ENCODE assay signal across 25 cellular contexts in genomic region chr1:204473415-204473965, GRCh38. TPM values are rescaled to one million over a fixed set of nuclear protein-coding genes. Genes with fewer than 3 reads are reported as not detected.
DNase-seq lines count a peak whose midpoint lies in the region; ATAC-seq and TF ChIP-seq lines count a peak whose summit lies in the region.
"Had no signal": no experiment of that assay in that cellular context is flagged by ENCODE, and none has a peak within 500 bp of the region (broad histone marks: within the 10 kb centered on the region; RNA-seq: fewer than 3 reads in every experiment).

No MANE protein-coding gene starts in this region.

- peaks cover 45 to 52% (median 47%) of the 10 kb centered on the region in 3 donors for H3K4me1 Mint-ChIP-seq in IgD-negative memory B cell
- H3K4me1 Mint-ChIP-seq in naive thymus-derived CD8-positive, alpha-beta T cell, result peaks cover 27 to 56% (median 46%) of the 10 kb centered on the region in 4 donors

- no peaks in the 10 kb centered on the region for H3K27me3 Mint-ChIP-seq in IgD-negative memory B cell
- H3K27me3 Mint-ChIP-seq in naive thymus-derived CD8-positive, alpha-beta T cell, result no peaks in the 10 kb centered on the region

- peak overlapping the region in 1 of 4 donors; percentile 33 for H3K4me3 Mint-ChIP-seq in IgD-negative memory B cell
- H3K4me3 Mint-ChIP-seq in naive thymus-derived CD8-positive, alpha-beta T cell, result no peak overlapping the region
- H3K4me3 Mint-ChIP-seq: activated T-cell treated with anti-CD3 and anti-CD28 coated beads, Interleukin-2, amount 50 U/mL, for 72 hours; H9; natural killer cell had no signal

- no peak for TF ChIP-seq EP300 in upper lobe of left lung (IDR thresholded peaks at IDR 0.05)

- peak overlapping the region in 2 of 11 experiments; percentile 3 to 7; a peak in 2 of 22 replicates for H3K27ac ChIP-seq in BLaER1 treated with 17β-estradiol and CSF1 and Interleukin-3, amounts not matched to agents 10 nM and 100 nM
- H3K27ac ChIP-seq in cingulate gyrus (ENCODE audit: low read depth, low read length) (peak overlapping the region; percentile 10), upper lobe of left lung (peak overlapping the region in 2 of 4 donors; percentile 27 to 37)

- H3K36me3 ChIP-seq in BLaER1 treated with 17β-estradiol and CSF1 and Interleukin-3, amounts not matched to agents 10 nM and 100 nM, result peaks cover 11 to 63% (median 23%) of the 10 kb centered on the region in 11 experiments
- H3K36me3 ChIP-seq in upper lobe of left lung, result peaks cover 0 to 10% (median 4%) of the 10 kb centered on the region in 4 donors

- 53 to 65% methylated on average over 1 of the region's 1 CpG for WGBS in upper lobe of left lung, 2 donors

- no peaks in the 10 kb centered on the region for H3K9me3 Mint-ChIP-seq in IgD-negative memory B cell
- H3K9me3 Mint-ChIP-seq in naive thymus-derived CD8-positive, alpha-beta T cell, result no peaks in the 10 kb centered on the region
- H3K9me3 Mint-ChIP-seq: activated T-cell treated with anti-CD3 and anti-CD28 coated beads, Interleukin-2, amount 50 U/mL, for 72 hours; H9; natural killer cell had no signal

- H3K27ac Mint-ChIP-seq in IgD-negative memory B cell, result peak overlapping the region; percentile 8 to 42 (median 26)
- peak overlapping the region in 6 of 10 donors; percentile 24 to 46 (median 34) for H3K27ac Mint-ChIP-seq in naive thymus-derived CD8-positive, alpha-beta T cell
- H3K27ac Mint-ChIP-seq: activated T-cell treated with anti-CD3 and anti-CD28 coated beads, Interleukin-2, amount 50 U/mL, for 72 hours; H9; natural killer cell had no signal

- peak overlapping the region; percentile 12 to 99 (median 89); a peak in 12 of 22 replicates for H3K4me2 ChIP-seq in BLaER1 treated with 17β-estradiol and CSF1 and Interleukin-3, amounts not matched to agents 10 nM and 100 nM

- H3K4me3 ChIP-seq in BLaER1 treated with 17β-estradiol and CSF1 and Interleukin-3, amounts not matched to agents 10 nM and 100 nM, result no peak overlapping the region
- H3K4me3 ChIP-seq in upper lobe of left lung, result no peak overlapping the region

- TF ChIP-seq POLR2A in upper lobe of left lung (IDR thresholded peaks at IDR 0.05), result no peak

- ATAC-seq in naive thymus-derived CD8-positive, alpha-beta T cell, result no peak
- ATAC-seq in HG03135 (IDR thresholded peaks at IDR 0.05; ENCODE audit: unreplicated experiment) (no peak), upper lobe of left lung (ENCODE audit: low FRiP score in 2 of 2) (no peak), HG03469 (IDR thresholded peaks at IDR 0.05; ENCODE audit: unreplicated experiment) (no peak)
- ATAC-seq: activated T-cell treated with anti-CD3 and anti-CD28 coated beads, Interleukin-2, amount 50 U/mL, for 72 hours; left colon; natural killer cell; Panc1 had no signal

- DNase-seq in naive thymus-derived CD8-positive, alpha-beta T cell, result no peak
- DNase-seq in upper lobe of left lung, result no peak
- DNase-seq in NCI-H1417 treated with DMSO at 0.1 percent for 48 hours (lab: John Stamatoyannopoulos, UW), result no peak
- DNase-seq: ACHN; activated CD4-positive, alpha-beta T cell treated with anti-CD3 and anti-CD28 coated beads, Interleukin-2, amount 50 U/mL, for 4 hours; activated naive CD4-positive, alpha-beta T cell treated with Interleukin-2 at 50 U/mL for 16 hours; activated T-cell treated with anti-CD3 and anti-CD28 coated beads, Interleukin-2, amount 50 U/mL, for 72 hours; cortex of kidney; DND-41; H9; hippocampal formation; IMR-90; left colon; natural killer cell; NCI-H1092 treated with DMSO at 0.1 percent for 48 hours; NCI-H187 treated with DMSO at 0.1 percent for 48 hours; SHP77; small intestine; SW 1271 had no signal

- peaks cover 0 to 4% (median 0%) of the 10 kb centered on the region in 11 experiments; a peak in 2 of 22 replicates for H3K9me3 ChIP-seq in BLaER1 treated with 17β-estradiol and CSF1 and Interleukin-3, amounts not matched to agents 10 nM and 100 nM (replicated peaks in 1 of 11)
- no peaks in the 10 kb centered on the region for H3K9me3 ChIP-seq in upper lobe of left lung

- H3K36me3 Mint-ChIP-seq in IgD-negative memory B cell, result peaks cover 11% of the 10 kb centered on the region
- peaks cover 5 to 29% (median 21%) of the 10 kb centered on the region in 3 donors for H3K36me3 Mint-ChIP-seq in naive thymus-derived CD8-positive, alpha-beta T cell
- H3K36me3 Mint-ChIP-seq: natural killer cell had no signal

- TF ChIP-seq CTCF in upper lobe of left lung (IDR thresholded peaks at IDR 0.05), result no peak

- peaks cover 67 to 81% (median 74%) of the 10 kb centered on the region in 10 experiments for H3K4me1 ChIP-seq in BLaER1 treated with 17β-estradiol and CSF1 and Interleukin-3, amounts not matched to agents 10 nM and 100 nM
- peaks cover 29 to 33% (median 33%) of the 10 kb centered on the region in 4 donors for H3K4me1 ChIP-seq in upper lobe of left lung

- no peaks in the 10 kb centered on the region for H3K27me3 ChIP-seq in BLaER1 treated with 17β-estradiol and CSF1 and Interleukin-3, amounts not matched to agents 10 nM and 100 nM
- no peaks in the 10 kb centered on the region for H3K27me3 ChIP-seq in upper lobe of left lung

- peaks cover 0 to 36% (median 0%) of the 10 kb centered on the region in 11 experiments; a peak in 6 of 22 replicates for H4K20me1 ChIP-seq in BLaER1 treated with 17β-estradiol and CSF1 and Interleukin-3, amounts not matched to agents 10 nM and 100 nM

- POLR2A ChIA-PET in naive thymus-derived CD8-positive, alpha-beta T cell (lab: Charles Lee), result interaction anchor here (1.7 kb wide), 1 partner anchor 21 kb away, joined by 7 read pairs; the partner anchor contains the start of gene PIK3C2B

- H3K9ac ChIP-seq in BLaER1 treated with 17β-estradiol and CSF1 and Interleukin-3, amounts not matched to agents 10 nM and 100 nM, result no peak overlapping the region; a peak in 1 of 22 replicates

RNA-seq across cellular contexts. Expression of gene PIK3C2B, which starts 21.1 kb away (rescaled TPM):
- 8.1 TPM for polyA plus RNA-seq in IgD-negative memory B cell
- total RNA-seq in naive thymus-derived CD8-positive, alpha-beta T cell, result 10 to 100 TPM; 39.5 to 40.1 TPM
- 1 to 10 TPM; 1.3 to 2.6 (median 1.8) TPM for polyA plus RNA-seq in naive thymus-derived CD8-positive, alpha-beta T cell
- 10 to 100 TPM; 14.1 to 84.9 (median 39.9) TPM for total RNA-seq in upper lobe of left lung

RNA-seq across cellular contexts. Expression of gene MDM4, which starts 42.7 kb away (rescaled TPM):
- polyA plus RNA-seq in IgD-negative memory B cell, result 23.9 TPM
- 100 to 1,000 TPM; 243 to 272 TPM for total RNA-seq in naive thymus-derived CD8-positive, alpha-beta T cell
- polyA plus RNA-seq in naive thymus-derived CD8-positive, alpha-beta T cell, result 10 to 100 TPM; 10.0 to 23.1 (median 10.7) TPM
- 100 to 1,000 TPM in 2 of 6 donors, 10 to 100 TPM in 4; 40.0 to 167 (median 69.2) TPM for total RNA-seq in upper lobe of left lung
